Comparison of ENCODE assay signal across 19 cellular contexts in genomic region chr7:110001254-110001938, GRCh38.
A peak's percentile ranks its signal among the peaks of the same experiment; 100 is the strongest.
DNase-seq lines count a peak whose midpoint lies in the region; FAIRE-seq and TF ChIP-seq lines count a peak whose summit lies in the region.
"Had no signal": no experiment of that assay in that cellular context is flagged by ENCODE, and none has a peak within 500 bp of the region (broad histone marks: within the 10 kb centered on the region; RNA-seq: fewer than 3 reads in every experiment).

No MANE protein-coding gene starts in this region.

- H3K36me3 ChIP-seq in esophagus squamous epithelium: no peaks in the 10 kb centered on the region
- H3K36me3 ChIP-seq: SJSA1 had no signal

- intact Hi-C loops in head of caudate nucleus (cut with DNase I) (no loop called here), esophagus squamous epithelium (cut with DNase I) (no loop called here)

- H3K4me1 ChIP-seq in esophagus squamous epithelium: no peaks in the 10 kb centered on the region
- H3K4me1 ChIP-seq: Caco-2, SJSA1 had no signal

- no peak overlapping the region for H3K27ac ChIP-seq in esophagus squamous epithelium
- H3K27ac ChIP-seq: C4-2B, GM23248, SJSA1 had no signal

- no peak for TF ChIP-seq CTCF in neural crest cell (conservative IDR thresholded peaks at IDR 0.05)
- no peak for TF ChIP-seq CTCF in esophagus squamous epithelium (IDR thresholded peaks at IDR 0.05)

- H3K9me3 Mint-ChIP-seq in neural crest cell: no peaks in the 10 kb centered on the region

- no peaks in the 10 kb centered on the region for H3K27me3 Mint-ChIP-seq in neural crest cell (ENCODE audit: low read depth)
- H3K27me3 Mint-ChIP-seq: IgD-negative memory B cell had no signal

- H3K27me3 ChIP-seq in esophagus squamous epithelium: no peaks in the 10 kb centered on the region
- H3K27me3 ChIP-seq: SJSA1 had no signal

- no peak for TF ChIP-seq POLR2A in esophagus squamous epithelium (IDR thresholded peaks at IDR 0.05)

- no peak overlapping the region for H3K4me3 Mint-ChIP-seq in neural crest cell
- H3K4me3 Mint-ChIP-seq: IgD-negative memory B cell had no signal

- peaks cover 3% of the 10 kb centered on the region for H3K4me1 Mint-ChIP-seq in neural crest cell
- H3K4me1 Mint-ChIP-seq: IgD-negative memory B cell had no signal

- no peak for FAIRE-seq in HTR-8/SVneo (lab: Jason Lieb, UNC)

- H3K36me3 Mint-ChIP-seq in neural crest cell (ENCODE audit: low read depth): no peaks in the 10 kb centered on the region
- H3K36me3 Mint-ChIP-seq: IgD-negative memory B cell had no signal

- no peak overlapping the region for H3K4me3 ChIP-seq in esophagus squamous epithelium
- H3K4me3 ChIP-seq: GM23248, SJSA1 had no signal

- no peaks in the 10 kb centered on the region for H3K9me3 ChIP-seq in esophagus squamous epithelium
- H3K9me3 ChIP-seq: Caco-2, SJSA1 had no signal

- 57 to 67% methylated on average over 1 of the region's 1 CpG for WGBS in esophagus squamous epithelium, 2 donors

- peak in 2 of 3 experiments; percentile 11 to 16 for DNase-seq in NCI-H1417 (lab: John Stamatoyannopoulos, UW)
- DNase-seq in NCI-H1417 treated with DMSO at 0.1 percent for 48 hours (lab: John Stamatoyannopoulos, UW): no peak
- peak; percentile 76 for DNase-seq in NCI-H1694 (lab: John Stamatoyannopoulos, UW)
- DNase-seq in NCI-H446 treated with DMSO at 0.1 percent for 48 hours (lab: John Stamatoyannopoulos, UW): peak; percentile 65
- no peak for DNase-seq in neural crest cell (ENCODE audit: low read depth, low spot score)
- DNase-seq in head of caudate nucleus: no peak
- DNase-seq in esophagus squamous epithelium (lab: John Stamatoyannopoulos, UW): no peak
- DNase-seq in HTR-8/SVneo (ENCODE audit: insufficient read length, low spot score): no peak
- DNase-seq: 8988T, Caco-2, DMS79, GF-D8, GM23248, NCI-H526, PC-3, T-helper 1 cell had no signal

- H3K27ac Mint-ChIP-seq in neural crest cell (ENCODE audit: unreplicated experiment): peak overlapping the region; percentile 65
- H3K27ac Mint-ChIP-seq: IgD-negative memory B cell had no signal

Comparison
In these comparisons a context has a peak if more than half of its experiments do, and no peak if none do; other contexts are left out.
1. DNase-seq: peak in NCI-H1417 (2 of 3), NCI-H1694 (single experiment) and NCI-H446 treated with DMSO at 0.1 percent for 48 hours (single experiment); none in NCI-H1417 treated with DMSO at 0.1 percent for 48 hours (single experiment), neural crest cell (single experiment), head of caudate nucleus (0 of 42), esophagus squamous epithelium (single experiment) and HTR-8/SVneo (single experiment).